23 cellular contexts compared by ENCODE assay signal in the genomic region with DNA sequence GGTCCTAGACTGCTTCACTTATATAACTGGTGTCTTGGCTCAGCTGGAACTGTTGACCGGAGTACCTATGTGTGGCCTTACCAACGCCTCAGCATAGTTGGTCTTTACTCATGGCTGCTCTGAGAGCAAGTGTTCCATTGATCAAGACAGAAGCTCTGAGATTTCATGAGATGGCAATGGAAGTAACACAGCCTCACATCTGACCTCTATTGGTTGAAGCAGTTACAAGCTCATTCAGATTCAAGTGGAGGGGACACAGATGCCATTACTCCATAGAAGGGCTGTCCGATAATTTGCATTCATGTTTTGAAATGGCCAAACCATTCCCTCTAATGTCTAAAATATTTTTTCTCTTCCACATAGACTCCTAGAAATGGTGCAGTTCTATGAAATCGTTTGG. TPM values are rescaled to one million over a fixed set of nuclear protein-coding genes. Genes with fewer than 3 reads are reported as not detected.
DNase-seq lines count a peak whose midpoint lies in the region; ATAC-seq and TF ChIP-seq lines count a peak whose summit lies in the region.
"Had no signal": no experiment of that assay in that cellular context is flagged by ENCODE, and none has a peak within 500 bp of the region (broad histone marks: within the 10 kb centered on the region; RNA-seq: fewer than 3 reads in every experiment).

No MANE protein-coding gene starts in this region.

- no peaks in the 10 kb centered on the region for H3K36me3 Mint-ChIP-seq in WTC11
- H3K36me3 Mint-ChIP-seq: activated CD4-positive, alpha-beta memory T cell treated with anti-CD3 and anti-CD28 coated beads for 36 hours; stimulated activated naive B cell treated with anti-CD40 and anti-IgM and Interleukin-4, amounts not matched to agents 10 μg/mL and 1 μg/mL and 100 μg/mL, for 72 hours; T-cell; type B pancreatic cell had no signal

- CTCF ChIA-PET in WTC11 (lab: Charles Lee), result interaction anchor here (0.6 to 2.1 kb wide), 9 partner anchors 28 to 156 kb away, joined by 3 to 7 read pairs (median 4); a partner anchor contains a TSS

- H3K4me3 Mint-ChIP-seq in WTC11, result no peak overlapping the region
- H3K4me3 Mint-ChIP-seq: activated CD4-positive, alpha-beta memory T cell treated with anti-CD3 and anti-CD28 coated beads for 36 hours; activated naive CD8-positive, alpha-beta T cell treated with anti-CD3 and anti-CD28 coated beads, Interleukin-2, amount 50 U/mL, for 24 hours; activated T-helper 1 cell treated with anti-CD3 and anti-CD28 coated beads, Interleukin-12 subunit alpha, Interleukin-12 subunit beta, Interleukin-2, Interleukin-4 antibody, amounts not matched to agents 30 ng/mL and 10 ng/mL and 1 ng/mL, durations not matched to agents 14 hours and 24 hours and 36 hours; CD4-positive, alpha-beta T cell; nephron; stimulated activated naive B cell treated with anti-CD40 and anti-IgM and Interleukin-4, amounts not matched to agents 10 μg/mL and 1 μg/mL and 100 μg/mL, for 72 hours; T-cell; type B pancreatic cell had no signal

- no peak for TF ChIP-seq CTCF in WTC11 (IDR thresholded peaks at IDR 0.05)

- POLR2A ChIA-PET in WTC11 (lab: Charles Lee), result no interaction called here

- peak; percentile 73 for ATAC-seq in WTC11
- ATAC-seq: activated naive CD8-positive, alpha-beta T cell treated with anti-CD3 and anti-CD28 coated beads, Interleukin-2, amount 50 U/mL, for 24 hours; GM12878; stimulated activated naive B cell treated with anti-CD40 and anti-IgM and Interleukin-4, amounts not matched to agents 10 μg/mL and 1 μg/mL and 100 μg/mL, for 72 hours; T-cell had no signal

- H3K9me3 Mint-ChIP-seq in WTC11, result no peaks in the 10 kb centered on the region
- H3K9me3 Mint-ChIP-seq: activated T-helper 1 cell treated with anti-CD3 and anti-CD28 coated beads, Interleukin-12 subunit alpha, Interleukin-12 subunit beta, Interleukin-2, Interleukin-4 antibody, amounts not matched to agents 30 ng/mL and 10 ng/mL and 1 ng/mL, durations not matched to agents 14 hours and 24 hours and 36 hours; CD4-positive, alpha-beta T cell; nephron; T-cell; type B pancreatic cell had no signal

- DNase-seq in DMS153 (lab: John Stamatoyannopoulos, UW) (peak; percentile 7), DMS153 treated with DMSO at 0.1 percent for 48 hours (lab: John Stamatoyannopoulos, UW; ENCODE audit: unreplicated experiment) (no peak), HT-29 (ENCODE audit: low spot score) (peak; percentile 9), WTC11 (ENCODE audit: low spot score) (no peak), iPS-NIHi7 (ENCODE audit: extremely low spot score) (peak; percentile 22), germinal center (ENCODE audit: low spot score) (no peak), DMS79 (lab: John Stamatoyannopoulos, UW) (no peak), SKM-1 (lab: John Stamatoyannopoulos, UW; ENCODE audit: unreplicated experiment) (no peak)
- DNase-seq: 8988T; activated CD4-positive, alpha-beta memory T cell treated with anti-CD3 and anti-CD28 coated beads for 36 hours; activated naive CD8-positive, alpha-beta T cell treated with anti-CD3 and anti-CD28 coated beads, Interleukin-2, amount 50 U/mL, for 24 hours; caudate nucleus; CD4-positive, alpha-beta T cell; foreskin melanocyte; NCI-H1930; NCI-H526 treated with DMSO at 0.1 percent for 48 hours; RPMI8226; stimulated activated naive B cell treated with anti-CD40 and anti-IgM and Interleukin-4, amounts not matched to agents 10 μg/mL and 1 μg/mL and 100 μg/mL, for 72 hours; T-cell had no signal

- no peaks in the 10 kb centered on the region for H3K4me1 Mint-ChIP-seq in WTC11
- H3K4me1 Mint-ChIP-seq: activated naive CD8-positive, alpha-beta T cell treated with anti-CD3 and anti-CD28 coated beads, Interleukin-2, amount 50 U/mL, for 24 hours; stimulated activated naive B cell treated with anti-CD40 and anti-IgM and Interleukin-4, amounts not matched to agents 10 μg/mL and 1 μg/mL and 100 μg/mL, for 72 hours; T-cell had no signal

- no peak overlapping the region for H3K27ac Mint-ChIP-seq in WTC11
- H3K27ac Mint-ChIP-seq: activated CD4-positive, alpha-beta memory T cell treated with anti-CD3 and anti-CD28 coated beads for 36 hours; activated naive CD8-positive, alpha-beta T cell treated with anti-CD3 and anti-CD28 coated beads, Interleukin-2, amount 50 U/mL, for 24 hours; activated T-helper 1 cell treated with anti-CD3 and anti-CD28 coated beads, Interleukin-12 subunit alpha, Interleukin-12 subunit beta, Interleukin-2, Interleukin-4 antibody, amounts not matched to agents 30 ng/mL and 10 ng/mL and 1 ng/mL, durations not matched to agents 14 hours and 24 hours and 36 hours; CD4-positive, alpha-beta T cell; nephron; stimulated activated naive B cell treated with anti-CD40 and anti-IgM and Interleukin-4, amounts not matched to agents 10 μg/mL and 1 μg/mL and 100 μg/mL, for 72 hours; T-cell; type B pancreatic cell had no signal

- no peaks in the 10 kb centered on the region for H3K27me3 Mint-ChIP-seq in WTC11 (ENCODE audit: low read depth)
- H3K27me3 Mint-ChIP-seq: activated CD4-positive, alpha-beta memory T cell treated with anti-CD3 and anti-CD28 coated beads for 36 hours; activated naive CD8-positive, alpha-beta T cell treated with anti-CD3 and anti-CD28 coated beads, Interleukin-2, amount 50 U/mL, for 24 hours; CD4-positive, alpha-beta T cell; stimulated activated naive B cell treated with anti-CD40 and anti-IgM and Interleukin-4, amounts not matched to agents 10 μg/mL and 1 μg/mL and 100 μg/mL, for 72 hours; T-cell; type B pancreatic cell had no signal

TF ChIP-seq in WTC11, 78 proteins besides CTCF, POLR2A, EP300 and RAD21:
- TF ChIP-seq, protein P1, sequence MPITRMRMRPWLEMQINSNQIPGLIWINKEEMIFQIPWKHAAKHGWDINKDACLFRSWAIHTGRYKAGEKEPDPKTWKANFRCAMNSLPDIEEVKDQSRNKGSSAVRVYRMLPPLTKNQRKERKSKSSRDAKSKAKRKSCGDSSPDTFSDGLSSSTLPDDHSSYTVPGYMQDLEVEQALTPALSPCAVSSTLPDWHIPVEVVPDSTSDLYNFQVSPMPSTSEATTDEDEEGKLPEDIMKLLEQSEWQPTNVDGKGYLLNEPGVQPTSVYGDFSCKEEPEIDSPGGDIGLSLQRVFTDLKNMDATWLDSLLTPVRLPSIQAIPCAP (CRISPR knock-in tag; IDR thresholded peaks at IDR 0.05), result no peak
- TF ChIP-seq ZNF396 (CRISPR knock-in tag; IDR thresholded peaks at IDR 0.05; ENCODE audit: borderline replicate concordance), result no peak
- no peak for TF ChIP-seq PRRX2 (CRISPR knock-in tag; IDR thresholded peaks at IDR 0.05)
- TF ChIP-seq ZNF138 (CRISPR knock-in tag; conservative IDR thresholded peaks at IDR 0.05), result no peak
TF ChIP-seq in WTC11: peak in this region for 0.

RNA-seq across cellular contexts. Expression of a gene that starts 46.4 kb away (rescaled TPM):
- total RNA-seq in HT-29 (2014; rRNA removed; shearing (Covaris generic)), result 37.7 and 37.8 TPM in 2 replicates
- total RNA-seq in WTC11 (2021), result 20.5 to 22.1 TPM (median 21.6 TPM) in 3 replicates

Comparison
In these comparisons a context has a peak if more than half of its experiments do, and no peak if none do; other contexts are left out.
1. DNase-seq: peak in DMS153 (single experiment), HT-29 (single experiment) and iPS-NIHi7 (single experiment); none in DMS153 treated with DMSO at 0.1 percent for 48 hours (single experiment), WTC11 (single experiment), germinal center (single experiment), DMS79 (single experiment) and SKM-1 (single experiment).